In genomic region chr16:49424961-49425360, GRCh38 we compare ENCODE assay signal across 36 cellular contexts. TPM values are rescaled to one million over a fixed set of nuclear protein-coding genes. Genes with fewer than 3 reads are reported as not detected.
"Had no signal": no experiment of that assay in that cellular context is flagged by ENCODE, and none has a peak within 500 bp of the region (broad histone marks: within the 10 kb centered on the region; RNA-seq: fewer than 3 reads in every experiment).

No MANE protein-coding gene starts in this region.

- H3K9me3 ChIP-seq: ascending aorta had no signal

- H3K9me3 Mint-ChIP-seq: activated naive CD4-positive, alpha-beta T cell treated with anti-CD3 and anti-CD28 coated beads, Interleukin-2, amount 50 U/mL, for 24 hours; activated naive CD8-positive, alpha-beta T cell treated with anti-CD3 and anti-CD28 coated beads, Interleukin-2, amount 10 ng/mL, durations not matched to agents 7 days and 5 days; central memory CD8-positive, alpha-beta T cell had no signal

- H3K4me3 ChIP-seq: ascending aorta, cardiac muscle cell had no signal

- H3K4me1 ChIP-seq: ascending aorta had no signal

- H3K4me1 Mint-ChIP-seq: activated B cell treated with CpG ODN at 0.5 μM for 24 hours; activated CD4-positive, alpha-beta T cell treated with anti-CD3 and anti-CD28 coated beads, Interleukin-2, amount 10 ng/mL, durations not matched to agents 24 days and 14 days; activated naive CD4-positive, alpha-beta T cell treated with anti-CD3 and anti-CD28 coated beads, Interleukin-2, amount 10 ng/mL, durations not matched to agents 7 days and 5 days; activated naive CD4-positive, alpha-beta T cell treated with anti-CD3 and anti-CD28 coated beads, Interleukin-2, amount 50 U/mL, for 24 hours; activated naive CD8-positive, alpha-beta T cell treated with anti-CD3 and anti-CD28 coated beads, Interleukin-2, amount 50 U/mL, for 24 hours had no signal

- H3K36me3 Mint-ChIP-seq: activated CD4-positive, alpha-beta memory T cell treated with anti-CD3 and anti-CD28 coated beads for 36 hours; activated naive CD4-positive, alpha-beta T cell treated with anti-CD3 and anti-CD28 coated beads, Interleukin-2, amount 10 ng/mL, durations not matched to agents 7 days and 5 days; activated naive CD4-positive, alpha-beta T cell treated with anti-CD3 and anti-CD28 coated beads, Interleukin-2, amount 50 U/mL, for 24 hours; activated naive CD8-positive, alpha-beta T cell treated with anti-CD3 and anti-CD28 coated beads, Interleukin-2, amount 10 ng/mL, durations not matched to agents 7 days and 5 days; brain had no signal

- H3K4me3 Mint-ChIP-seq: activated B cell treated with CpG ODN at 0.5 μM for 24 hours; activated CD4-positive, alpha-beta memory T cell treated with anti-CD3 and anti-CD28 coated beads for 36 hours; activated CD4-positive, alpha-beta T cell treated with anti-CD3 and anti-CD28 coated beads, Interleukin-2, amount 10 ng/mL, durations not matched to agents 24 days and 14 days; activated CD8-positive, alpha-beta T cell treated with anti-CD3 and anti-CD28 coated beads for 36 hours; activated naive CD4-positive, alpha-beta T cell treated with anti-CD3 and anti-CD28 coated beads, Interleukin-2, amount 10 ng/mL, durations not matched to agents 7 days and 5 days; activated naive CD4-positive, alpha-beta T cell treated with anti-CD3 and anti-CD28 coated beads, Interleukin-2, amount 50 U/mL, for 24 hours; activated naive CD8-positive, alpha-beta T cell; activated naive CD8-positive, alpha-beta T cell treated with anti-CD3 and anti-CD28 coated beads, Interleukin-2, amount 10 ng/mL, durations not matched to agents 7 days and 5 days; activated naive CD8-positive, alpha-beta T cell treated with anti-CD3 and anti-CD28 coated beads, Interleukin-2, amount 50 U/mL, for 24 hours; brain; central memory CD8-positive, alpha-beta T cell; T-helper 1 cell treated with Interleukin-12 subunit alpha and Interleukin-12 subunit beta and Interleukin-4 antibody, amounts not matched to agents 30 μg/mL and 1 μg/mL, for 36 hours; T-helper 2 cell treated with Interferon-gamma antibody and Interleukin-4, amounts not matched to agents 5 μg/mL and 100 μg/mL, for 36 hours had no signal

- H3K27ac Mint-ChIP-seq: activated B cell treated with CpG ODN at 0.5 μM for 24 hours; activated CD4-positive, alpha-beta memory T cell treated with anti-CD3 and anti-CD28 coated beads for 36 hours; activated CD4-positive, alpha-beta T cell treated with anti-CD3 and anti-CD28 coated beads, Interleukin-2, amount 10 ng/mL, durations not matched to agents 24 days and 14 days; activated CD8-positive, alpha-beta T cell treated with anti-CD3 and anti-CD28 coated beads for 36 hours; activated naive CD4-positive, alpha-beta T cell treated with anti-CD3 and anti-CD28 coated beads, Interleukin-2, amount 10 ng/mL, durations not matched to agents 7 days and 5 days; activated naive CD4-positive, alpha-beta T cell treated with anti-CD3 and anti-CD28 coated beads, Interleukin-2, amount 50 U/mL, for 24 hours; activated naive CD8-positive, alpha-beta T cell; activated naive CD8-positive, alpha-beta T cell treated with anti-CD3 and anti-CD28 coated beads, Interleukin-2, amount 10 ng/mL, durations not matched to agents 7 days and 5 days; activated naive CD8-positive, alpha-beta T cell treated with anti-CD3 and anti-CD28 coated beads, Interleukin-2, amount 50 U/mL, for 24 hours; activated T-helper 2 cell treated with anti-CD3 and anti-CD28 coated beads, Interferon-gamma antibody, Interleukin-2, Interleukin-4, amounts not matched to agents 10 μg/mL and 5 μg/mL and 100 μg/mL, durations not matched to agents 14 hours and 24 hours and 36 hours; brain; T-helper 1 cell treated with Interleukin-12 subunit alpha and Interleukin-12 subunit beta and Interleukin-4 antibody, amounts not matched to agents 30 μg/mL and 1 μg/mL, for 36 hours; T-helper 2 cell treated with Interferon-gamma antibody and Interleukin-4, amounts not matched to agents 5 μg/mL and 100 μg/mL, for 36 hours had no signal

- H3K36me3 ChIP-seq: ascending aorta, cardiac muscle cell had no signal

- H3K27me3 ChIP-seq: ascending aorta, cardiac muscle cell had no signal

- ATAC-seq: activated CD8-positive, alpha-beta T cell treated with anti-CD3 and anti-CD28 coated beads for 36 hours; activated naive CD8-positive, alpha-beta T cell treated with anti-CD3 and anti-CD28 coated beads, Interleukin-2, amount 50 U/mL, for 24 hours had no signal

- H3K27me3 Mint-ChIP-seq: activated B cell treated with CpG ODN at 0.5 μM for 24 hours; activated CD4-positive, alpha-beta T cell treated with anti-CD3 and anti-CD28 coated beads, Interleukin-2, amount 10 ng/mL, durations not matched to agents 24 days and 14 days; activated CD8-positive, alpha-beta T cell treated with anti-CD3 and anti-CD28 coated beads for 36 hours; activated naive CD8-positive, alpha-beta T cell; activated naive CD8-positive, alpha-beta T cell treated with anti-CD3 and anti-CD28 coated beads, Interleukin-2, amount 10 ng/mL, durations not matched to agents 7 days and 5 days; activated naive CD8-positive, alpha-beta T cell treated with anti-CD3 and anti-CD28 coated beads, Interleukin-2, amount 50 U/mL, for 24 hours had no signal

- H3K27ac ChIP-seq: ascending aorta, cardiac muscle cell, VCaP had no signal

- DNase-seq: activated B cell treated with CpG ODN at 0.5 μM for 24 hours; activated CD4-positive, alpha-beta memory T cell treated with anti-CD3 and anti-CD28 coated beads for 36 hours; activated CD4-positive, alpha-beta T cell treated with anti-CD3 and anti-CD28 coated beads for 4 hours; activated CD4-positive, alpha-beta T cell treated with anti-CD3 and anti-CD28 coated beads, Interleukin-2, amount 10 ng/mL, durations not matched to agents 24 days and 14 days; activated CD4-positive, alpha-beta T cell treated with anti-CD3 and anti-CD28 coated beads, Interleukin-2, amount 50 U/mL, for 1 hour; activated CD4-positive, alpha-beta T cell treated with anti-CD3 and anti-CD28 coated beads, Interleukin-2, amount 50 U/mL, for 4 hours; activated CD4-positive, CD25-positive, alpha-beta regulatory T cell treated with anti-CD3 and anti-CD28 coated beads, Interleukin-2, amount 50 U/mL, for 72 hours; activated CD8-positive, alpha-beta memory T cell treated with anti-CD3 and anti-CD28 coated beads, Interleukin-2, amount 50 U/mL, for 4 hours; activated CD8-positive, alpha-beta T cell treated with anti-CD3 and anti-CD28 coated beads for 36 hours; activated gamma-delta T cell; activated naive CD4-positive, alpha-beta T cell treated with anti-CD3 and anti-CD28 coated beads, Interleukin-2, amount 10 ng/mL, durations not matched to agents 7 days and 5 days; activated naive CD4-positive, alpha-beta T cell treated with Interleukin-2 at 50 U/mL for 16 hours; activated naive CD8-positive, alpha-beta T cell treated with anti-CD3 and anti-CD28 coated beads, Interleukin-2, amount 10 ng/mL, durations not matched to agents 7 days and 5 days; activated naive CD8-positive, alpha-beta T cell treated with anti-CD3 and anti-CD28 coated beads, Interleukin-2, amount 50 U/mL, for 24 hours; activated T-cell treated with anti-CD3 and anti-CD28 coated beads for 4 hours; activated T-cell treated with anti-CD3 and anti-CD28 coated beads, Interleukin-2, amount 50 U/mL, for 1 hour; activated T-cell treated with anti-CD3 and anti-CD28 coated beads, Interleukin-2, amount 50 U/mL, for 48 hours; amygdala; anterior cingulate cortex; caudate nucleus; T-helper 1 cell; T-helper 2 cell; T-helper 9 cell had no signal

RNA-seq across cellular contexts. Expression of gene C16orf78, which starts 51.4 kb away (rescaled TPM):
- total RNA-seq: activated B cell treated with CpG ODN at 0.5 μM for 24 hours; activated CD4-positive, alpha-beta memory T cell treated with anti-CD3 and anti-CD28 coated beads for 36 hours; activated CD4-positive, alpha-beta T cell treated with anti-CD3 and anti-CD28 coated beads, Interleukin-2, amount 10 ng/mL, durations not matched to agents 24 days and 14 days; activated CD8-positive, alpha-beta memory T cell treated with anti-CD3 and anti-CD28 coated beads for 36 hours; activated CD8-positive, alpha-beta T cell treated with anti-CD3 and anti-CD28 coated beads for 36 hours; activated naive CD8-positive, alpha-beta T cell treated with anti-CD3 and anti-CD28 coated beads, Interleukin-2, amount 10 ng/mL, durations not matched to agents 7 days and 5 days; activated T-helper 2 cell treated with anti-CD3 and anti-CD28 coated beads, Interferon-gamma antibody, Interleukin-2, Interleukin-4, amounts not matched to agents 10 μg/mL and 5 μg/mL and 100 μg/mL, durations not matched to agents 14 hours and 24 hours and 36 hours; ascending aorta; bronchial epithelial cell; cardiac muscle cell had no signal
- polyA plus RNA-seq: adipose tissue, cardiac muscle cell had no signal
